8 cellular contexts compared by ENCODE assay signal in the genomic region with DNA sequence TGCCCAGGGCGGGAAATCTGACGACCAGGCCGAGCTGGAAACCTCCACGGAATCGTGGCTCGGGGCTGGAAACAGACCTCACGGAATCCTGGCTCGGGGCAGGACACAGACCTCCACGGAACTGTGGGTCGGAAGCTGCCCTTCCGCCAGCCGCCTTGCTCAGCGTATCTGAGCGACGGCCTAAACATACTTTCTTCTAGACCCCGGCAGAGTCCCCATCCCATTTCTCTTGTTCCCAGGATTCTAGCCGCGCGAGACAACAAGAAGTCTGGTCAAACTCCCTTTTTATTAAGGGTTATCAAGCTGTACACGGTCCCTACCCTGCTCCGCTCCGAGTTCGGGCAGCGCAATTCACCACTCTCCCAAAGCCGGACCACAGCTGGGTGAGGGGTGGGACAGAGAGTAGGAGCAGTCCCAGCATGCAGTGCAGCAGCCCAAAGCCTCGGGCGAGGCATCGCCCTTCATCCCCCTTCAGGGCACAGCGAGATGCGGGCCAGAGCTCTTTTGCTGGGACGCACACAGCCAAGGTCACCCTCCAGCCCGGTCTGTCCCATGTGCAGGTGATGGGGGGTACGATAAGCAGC. TPM values are rescaled to one million over a fixed set of nuclear protein-coding genes. Genes with fewer than 3 reads are reported as not detected.
A peak's percentile ranks its signal among the peaks of the same experiment; 100 is the strongest.
DNase-seq lines count a peak whose midpoint lies in the region; ATAC-seq and TF ChIP-seq lines count a peak whose summit lies in the region.

No MANE protein-coding gene starts in this region.

- no peak overlapping the region for H3K27ac ChIP-seq in ectodermal cell (ENCODE audit: insufficient read depth, low read depth, low read length, poor library complexity, severe bottlenecking)

- H3K9me3 ChIP-seq in BE2C (no peaks in the 10 kb centered on the region), ectodermal cell (ENCODE audit: control insufficient read depth, low read length) (no peaks in the 10 kb centered on the region)

- H3K27me3 ChIP-seq in BE2C (no peaks in the 10 kb centered on the region), ectodermal cell (ENCODE audit: control insufficient read depth, insufficient read depth, low read length, poor library complexity, severe bottlenecking) (no peaks in the 10 kb centered on the region)

- ATAC-seq in HG03442 (IDR thresholded peaks at IDR 0.05; ENCODE audit: unreplicated experiment), result no peak

- peak overlapping the region; percentile 85 for H3K4me3 ChIP-seq in BE2C (ENCODE audit: low read depth, low read length)
- H3K4me3 ChIP-seq in LNCaP clone FGC (ENCODE audit: low read depth, low read length), result peak overlapping the region; percentile 55
- peak overlapping the region; percentile 42 for H3K4me3 ChIP-seq in ectodermal cell (ENCODE audit: insufficient read depth, low read depth, low read length)

- peak overlapping the region; percentile 91 to 96 (median 94) for H3K4me3 Mint-ChIP-seq in nephron

- H3K36me3 ChIP-seq in BE2C (peaks cover 59% of the 10 kb centered on the region), ectodermal cell (ENCODE audit: control insufficient read depth, insufficient read depth, low read length) (peaks cover 25% of the 10 kb centered on the region)

- TF ChIP-seq CTCF in BE2C (IDR thresholded peaks at IDR 0.05; ENCODE audit: low read depth, low read length) (no peak), LNCaP clone FGC (IDR thresholded peaks at IDR 0.05; ENCODE audit: control insufficient read depth, extremely low read depth, insufficient read depth) (no peak), nephron (IDR thresholded peaks at IDR 0.05; ENCODE audit: unreplicated experiment in 3 of 3) (no peak)

- DNase-seq in BE2C, result no peak
- DNase-seq in LNCaP clone FGC (ENCODE audit: low read depth), result no peak
- DNase-seq in NCI-H2171 treated with DMSO at 0.1 percent for 48 hours (lab: John Stamatoyannopoulos, UW), result no peak
- DNase-seq in cortex of kidney (lab: John Stamatoyannopoulos, UW), result no peak
- no peak for DNase-seq in NOMO-1 treated with DMSO at 0.1 percent for 48 hours (lab: John Stamatoyannopoulos, UW; ENCODE audit: unreplicated experiment)

- H3K9me3 Mint-ChIP-seq in nephron, result no peaks in the 10 kb centered on the region

- peaks cover 41% of the 10 kb centered on the region for H3K4me1 Mint-ChIP-seq in nephron

- peak overlapping the region; percentile 65 to 90 (median 72) for H3K27ac Mint-ChIP-seq in nephron

- WGBS in ectodermal cell, 2 experiments, result 48 to 50% methylated on average over 33 of the region's 33 CpGs

- H3K36me3 Mint-ChIP-seq in nephron (ENCODE audit: low read depth), result peaks cover 28% of the 10 kb centered on the region

- no peaks in the 10 kb centered on the region for H3K27me3 Mint-ChIP-seq in nephron (ENCODE audit: low read depth)

- H3K4me1 ChIP-seq in BE2C (peaks cover 5% of the 10 kb centered on the region), ectodermal cell (ENCODE audit: control insufficient read depth, insufficient read depth, low read length) (no peaks in the 10 kb centered on the region)

RNA-seq across cellular contexts. Expression of gene ABCB6, which starts 0.4 kb away (rescaled TPM):
- polyA plus RNA-seq in BE2C (2012; ENCODE audit: insufficient read depth, insufficient read length, low read depth), result 69.9 TPM
- 14.1 TPM for polyA plus RNA-seq in ectodermal cell (2013, experiment 1 of 4)
- 10.5 TPM for polyA plus RNA-seq in ectodermal cell (2013, experiment 2 of 4)
- polyA plus RNA-seq in ectodermal cell (2013, experiment 3 of 4), result 11.2 TPM
- polyA plus RNA-seq in ectodermal cell (2013, experiment 4 of 4), result 10.7 TPM

RNA-seq across cellular contexts. Expression of gene ATG9A, which starts 10.2 kb away (rescaled TPM):
- 137 TPM for polyA plus RNA-seq in BE2C (2012; ENCODE audit: insufficient read depth, insufficient read length, low read depth)
- polyA plus RNA-seq in ectodermal cell (2013, experiment 1 of 4), result 51.0 TPM
- 56.4 TPM for polyA plus RNA-seq in ectodermal cell (2013, experiment 2 of 4)
- 39.9 TPM for polyA plus RNA-seq in ectodermal cell (2013, experiment 3 of 4)
- 43.2 TPM for polyA plus RNA-seq in ectodermal cell (2013, experiment 4 of 4)

RNA-seq across cellular contexts. Expression of gene ANKZF1, which starts 10.4 kb away (rescaled TPM):
- 67.7 TPM for polyA plus RNA-seq in BE2C (2012; ENCODE audit: insufficient read depth, insufficient read length, low read depth)
- 56.5 TPM for polyA plus RNA-seq in ectodermal cell (2013, experiment 1 of 4)
- 43.4 TPM for polyA plus RNA-seq in ectodermal cell (2013, experiment 2 of 4)
- polyA plus RNA-seq in ectodermal cell (2013, experiment 3 of 4), result 45.4 TPM
- 57.5 TPM for polyA plus RNA-seq in ectodermal cell (2013, experiment 4 of 4)

RNA-seq across cellular contexts. Expression of gene ZFAND2B, which starts 12.6 kb away (rescaled TPM):
- polyA plus RNA-seq in BE2C (2012; ENCODE audit: insufficient read depth, insufficient read length, low read depth), result 121 TPM
- polyA plus RNA-seq in ectodermal cell (2013, experiment 1 of 4), result 27.0 TPM
- 22.2 TPM for polyA plus RNA-seq in ectodermal cell (2013, experiment 2 of 4)
- 28.1 TPM for polyA plus RNA-seq in ectodermal cell (2013, experiment 3 of 4)
- polyA plus RNA-seq in ectodermal cell (2013, experiment 4 of 4), result 25.0 TPM

RNA-seq across cellular contexts. Expression of gene GLB1L, which starts 26.0 kb away (rescaled TPM):
- 9.1 TPM for polyA plus RNA-seq in BE2C (2012; ENCODE audit: insufficient read depth, insufficient read length, low read depth)
- 9.0 TPM for polyA plus RNA-seq in ectodermal cell (2013, experiment 1 of 4)
- 12.9 TPM for polyA plus RNA-seq in ectodermal cell (2013, experiment 2 of 4)
- 9.6 TPM for polyA plus RNA-seq in ectodermal cell (2013, experiment 3 of 4)
- 12.7 TPM for polyA plus RNA-seq in ectodermal cell (2013, experiment 4 of 4)
